Comparison of ENCODE assay signal across 10 cellular contexts in the genomic region with DNA sequence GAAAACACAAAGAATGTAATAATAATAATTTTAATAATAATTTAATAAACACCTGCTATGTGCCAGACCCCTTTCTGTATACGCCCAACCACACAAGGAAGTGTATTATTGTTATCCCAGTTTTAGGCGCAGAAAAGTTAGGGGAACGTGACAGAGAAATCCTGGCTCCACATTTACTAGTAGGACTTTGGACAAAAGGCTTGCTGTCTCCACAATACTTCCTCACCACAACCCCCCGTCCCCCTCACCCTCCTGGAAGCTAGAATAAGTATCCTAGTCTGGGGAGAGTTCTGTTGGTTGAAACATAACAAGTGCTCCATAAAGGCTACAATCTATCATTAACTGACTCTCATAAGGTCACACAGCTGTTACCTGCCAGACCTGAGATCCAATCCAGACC. TPM values are rescaled to one million over a fixed set of nuclear protein-coding genes. Genes with fewer than 3 reads are reported as not detected.
A peak's percentile ranks its signal among the peaks of the same experiment; 100 is the strongest.
DNase-seq lines count a peak whose midpoint lies in the region; ATAC-seq, FAIRE-seq and TF ChIP-seq lines count a peak whose summit lies in the region.
"Had no signal": no experiment of that assay in that cellular context is flagged by ENCODE, and none has a peak within 500 bp of the region (broad histone marks: within the 10 kb centered on the region; RNA-seq: fewer than 3 reads in every experiment).

No MANE protein-coding gene starts in this region.

- TF ChIP-seq CTCF in A549 (IDR thresholded peaks at IDR 0.05) = no peak
- no peak for TF ChIP-seq CTCF in CD8-positive, alpha-beta T cell (IDR thresholded peaks at IDR 0.05)
- no peak for TF ChIP-seq CTCF in osteocyte (IDR thresholded peaks at IDR 0.05)

- H3K36me3 Mint-ChIP-seq in CD8-positive, alpha-beta T cell = no peaks in the 10 kb centered on the region
- H3K36me3 Mint-ChIP-seq in activated CD4-positive, alpha-beta memory T cell treated with anti-CD3 and anti-CD28 coated beads, Interleukin-2, amount 10 ng/mL, durations not matched to agents 7 days and 5 days (ENCODE audit: low read depth) = no peaks in the 10 kb centered on the region
- no peaks in the 10 kb centered on the region for H3K36me3 Mint-ChIP-seq in osteocyte (ENCODE audit: unreplicated experiment)

- H3K4me3 ChIP-seq in A549 = peak overlapping the region; percentile 68; the same call in 1 of the 3 replicates
- no peak overlapping the region for H3K4me3 ChIP-seq in CD8-positive, alpha-beta T cell (ENCODE audit: low read depth, low read length)
- H3K4me3 ChIP-seq in mesodermal cell (ENCODE audit: extremely low read depth, insufficient read depth, low read length, poor library complexity, severe bottlenecking) = peak overlapping the region; percentile 16

- H3K4me2 ChIP-seq in A549 = peak overlapping the region; percentile 98

- peaks cover 21% of the 10 kb centered on the region for H3K27me3 ChIP-seq in CD8-positive, alpha-beta T cell (ENCODE audit: insufficient read depth, low read length)

- no peak for TF ChIP-seq EP300 in A549 (IDR thresholded peaks at IDR 0.05)

- no peak for ATAC-seq in A549
- no peak for ATAC-seq in CD8-positive, alpha-beta T cell
- ATAC-seq in left colon = no peak
- no peak for ATAC-seq in GM18505 (IDR thresholded peaks at IDR 0.05; ENCODE audit: unreplicated experiment)

- no peak overlapping the region for H3K27ac Mint-ChIP-seq in CD8-positive, alpha-beta T cell
- H3K27ac Mint-ChIP-seq in activated CD4-positive, alpha-beta memory T cell treated with anti-CD3 and anti-CD28 coated beads, Interleukin-2, amount 10 ng/mL, durations not matched to agents 7 days and 5 days = no peak overlapping the region
- H3K27ac Mint-ChIP-seq in osteocyte (ENCODE audit: unreplicated experiment) = no peak overlapping the region

- peaks cover 16% of the 10 kb centered on the region for H3K4me1 Mint-ChIP-seq in CD8-positive, alpha-beta T cell (ENCODE audit: low read depth)
- H3K4me1 Mint-ChIP-seq in activated CD4-positive, alpha-beta memory T cell treated with anti-CD3 and anti-CD28 coated beads, Interleukin-2, amount 10 ng/mL, durations not matched to agents 7 days and 5 days = peaks cover 13% of the 10 kb centered on the region
- peaks cover 17% of the 10 kb centered on the region for H3K4me1 Mint-ChIP-seq in osteocyte (ENCODE audit: unreplicated experiment)

- H3K4me1 ChIP-seq in A549 (no peaks in the 10 kb centered on the region), mesodermal cell (ENCODE audit: control insufficient read depth, insufficient read depth, low read length, poor library complexity, severe bottlenecking) (peaks cover 33% of the 10 kb centered on the region)
- H3K4me1 ChIP-seq in CD8-positive, alpha-beta T cell (ENCODE audit: insufficient read depth, low read length) = peaks cover 16% of the 10 kb centered on the region

- FAIRE-seq in A549 (lab: Jason Lieb, UNC) = no peak
- FAIRE-seq: RCC 7860 had no signal

- DNase-seq in A549 (ENCODE audit: low read depth in 1 of 2, low spot score in 1 of 2) (no peak), left colon (no peak), NCI-H82 treated with DMSO at 0.1 percent for 48 hours (lab: John Stamatoyannopoulos, UW; ENCODE audit: unreplicated experiment) (no peak), osteocyte (ENCODE audit: extremely low spot score, unreplicated experiment) (no peak)
- DNase-seq in CD8-positive, alpha-beta T cell = no peak
- no peak for DNase-seq in activated CD4-positive, alpha-beta memory T cell treated with anti-CD3 and anti-CD28 coated beads, Interleukin-2, amount 10 ng/mL, durations not matched to agents 7 days and 5 days

- H3K36me3 ChIP-seq in CD8-positive, alpha-beta T cell (ENCODE audit: insufficient read depth, low read length) = no peaks in the 10 kb centered on the region
- no peaks in the 10 kb centered on the region for H3K36me3 ChIP-seq in mesodermal cell (ENCODE audit: control insufficient read depth, insufficient read depth, low read length)

- WGBS in A549 (ENCODE audit: missing lambda C conversion rate) = 17% methylated on average over 4 of the region's 4 CpGs
- no CpG with 5 or more reads among the region's 4 CpGs for WGBS in mesodermal cell (ENCODE audit: insufficient coverage in 2 of 2), 2 experiments

- H3K9me3 ChIP-seq in A549 = no peaks in the 10 kb centered on the region
- H3K9me3 ChIP-seq in CD8-positive, alpha-beta T cell (ENCODE audit: low read length) = no peaks in the 10 kb centered on the region
- no peaks in the 10 kb centered on the region for H3K9me3 ChIP-seq in mesodermal cell (ENCODE audit: control insufficient read depth, low read length)
- H3K9me3 ChIP-seq: mucosa of descending colon had no signal

- no peaks in the 10 kb centered on the region for H3K9me3 Mint-ChIP-seq in CD8-positive, alpha-beta T cell
- H3K9me3 Mint-ChIP-seq in activated CD4-positive, alpha-beta memory T cell treated with anti-CD3 and anti-CD28 coated beads, Interleukin-2, amount 10 ng/mL, durations not matched to agents 7 days and 5 days = no peaks in the 10 kb centered on the region
- H3K9me3 Mint-ChIP-seq in osteocyte (ENCODE audit: unreplicated experiment) = no peaks in the 10 kb centered on the region

- TF ChIP-seq POLR2A in A549 (IDR thresholded peaks at IDR 0.05; ENCODE audit: low read length) (no peak), GM18505 (IDR thresholded peaks at IDR 0.05; ENCODE audit: borderline replicate concordance, extremely low read depth, insufficient read depth, insufficient read length) (no peak)

- CTCF ChIA-PET in A549 (lab: Yijun Ruan, JAX) = interaction anchor here (0.7 to 1.0 kb wide), 2 partner anchors 56 to 69 kb away, joined by 3 read pairs; no protein-coding TSS in a partner anchor
- CTCF ChIA-PET in CD8-positive, alpha-beta T cell (lab: Charles Lee) = no interaction called here
- CTCF ChIA-PET in activated CD4-positive, alpha-beta memory T cell treated with anti-CD3 and anti-CD28 coated beads, Interleukin-2, amount 10 ng/mL, durations not matched to agents 7 days and 5 days (lab: Charles Lee) = no interaction called here

- intact Hi-C loops in CD8-positive, alpha-beta T cell (cut with DNase I, micrococcal nuclease) = loop anchor here (2.0 to 5.0 kb wide), 2 partner anchors 51 to 747 kb away; no protein-coding TSS in a partner anchor
- intact Hi-C loops in left colon (cut with DNase I, micrococcal nuclease) = no loop called here

- H3K27me3 Mint-ChIP-seq in CD8-positive, alpha-beta T cell (ENCODE audit: low read depth) = peaks cover 70% of the 10 kb centered on the region
- peaks cover 76% of the 10 kb centered on the region for H3K27me3 Mint-ChIP-seq in activated CD4-positive, alpha-beta memory T cell treated with anti-CD3 and anti-CD28 coated beads, Interleukin-2, amount 10 ng/mL, durations not matched to agents 7 days and 5 days
- H3K27me3 Mint-ChIP-seq in osteocyte (ENCODE audit: unreplicated experiment) = peaks cover 53% of the 10 kb centered on the region

- H3K27ac ChIP-seq in A549 (no peak overlapping the region), mesodermal cell (ENCODE audit: low read depth, low read length, severe bottlenecking) (no peak overlapping the region)
- no peak overlapping the region for H3K27ac ChIP-seq in CD8-positive, alpha-beta T cell (ENCODE audit: low read depth, low read length)

- POLR2A ChIA-PET in A549 (lab: Yijun Ruan, JAX) = no interaction called here
- POLR2A ChIA-PET in CD8-positive, alpha-beta T cell (lab: Charles Lee) = no interaction called here
- POLR2A ChIA-PET in activated CD4-positive, alpha-beta memory T cell treated with anti-CD3 and anti-CD28 coated beads, Interleukin-2, amount 10 ng/mL, durations not matched to agents 7 days and 5 days (lab: Charles Lee) = no interaction called here

- no peak for TF ChIP-seq RAD21 in A549 (conservative IDR thresholded peaks at IDR 0.05 in 1 of 2, IDR thresholded peaks at IDR 0.05 in 1 of 2)

- H3K4me3 Mint-ChIP-seq in CD8-positive, alpha-beta T cell = peak overlapping the region; percentile 73
- H3K4me3 Mint-ChIP-seq in activated CD4-positive, alpha-beta memory T cell treated with anti-CD3 and anti-CD28 coated beads, Interleukin-2, amount 10 ng/mL, durations not matched to agents 7 days and 5 days = peak overlapping the region; percentile 53
- no peak overlapping the region for H3K4me3 Mint-ChIP-seq in osteocyte (ENCODE audit: unreplicated experiment)

TF ChIP-seq in A549, 52 proteins besides CTCF, POLR2A, EP300 and RAD21 (continues in another document):
- TF ChIP-seq HOXB13 (CRISPR knock-in tag; IDR thresholded peaks at IDR 0.05; ENCODE audit: low read depth) (no peak), MAFK (IDR thresholded peaks at IDR 0.05; ENCODE audit: partially characterized antibody) (no peak)
- TF ChIP-seq, protein P1, sequence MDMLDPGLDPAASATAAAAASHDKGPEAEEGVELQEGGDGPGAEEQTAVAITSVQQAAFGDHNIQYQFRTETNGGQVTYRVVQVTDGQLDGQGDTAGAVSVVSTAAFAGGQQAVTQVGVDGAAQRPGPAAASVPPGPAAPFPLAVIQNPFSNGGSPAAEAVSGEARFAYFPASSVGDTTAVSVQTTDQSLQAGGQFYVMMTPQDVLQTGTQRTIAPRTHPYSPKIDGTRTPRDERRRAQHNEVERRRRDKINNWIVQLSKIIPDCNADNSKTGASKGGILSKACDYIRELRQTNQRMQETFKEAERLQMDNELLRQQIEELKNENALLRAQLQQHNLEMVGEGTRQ (IDR thresholded peaks at IDR 0.05) = no peak

RNA-seq across cellular contexts. Expression of a gene that starts 0.5 kb away (rescaled TPM):
- 1.4 and 1.5 TPM in 2 replicates for polyA plus RNA-seq in A549 (2011; rRNA removed)
- 0.37 and 0.76 TPM in 2 replicates for polyA plus RNA-seq in A549 (2012; cell fraction: cytosol; rRNA removed)
- polyA plus RNA-seq in A549 (2012; cell fraction: nucleus; rRNA removed) = 1.0 and 1.1 TPM in 2 replicates
- 0.89 to 0.99 TPM (median 0.98 TPM) in 3 replicates for polyA plus RNA-seq in A549 (2017; fragmentation: RNase III; extraction: RNeasy Plus Mini Kit Qiagen cat#74134 plus additional on column Dnase treatment)
- polyA minus RNA-seq in A549 (2011; rRNA and poly(A)+ RNA removed) = 3.2 and 3.7 TPM in 2 replicates
- total RNA-seq in CD8-positive, alpha-beta T cell = not detected
- total RNA-seq in activated CD4-positive, alpha-beta memory T cell treated with anti-CD3 and anti-CD28 coated beads, Interleukin-2, amount 10 ng/mL, durations not matched to agents 7 days and 5 days = under 1 TPM in 1 of 2 experiments, not detected in 1; 0.05 TPM
- polyA plus RNA-seq in mesodermal cell (2013, experiment 1 of 2) = 36.2 TPM
- polyA plus RNA-seq in mesodermal cell (2013, experiment 2 of 2) = 24.7 TPM
- total RNA-seq in left colon = 1 to 10 TPM in 1 of 2 donors, under 1 TPM in 1; 0.85 to 2.7 TPM
- 2.9 and 3.9 TPM in 2 replicates for total RNA-seq in osteocyte

RNA-seq across cellular contexts. Expression of a gene that starts 34.1 kb away (rescaled TPM):
- polyA plus RNA-seq in A549 (2011; rRNA removed) = 0.87 and 1.5 TPM in 2 replicates
- polyA plus RNA-seq in A549 (2012; cell fraction: cytosol; rRNA removed) = 0.19 and 0.21 TPM in 2 replicates
- 0.18 TPM in 1 of 2 replicates, not detected in the other for polyA plus RNA-seq in A549 (2012; cell fraction: nucleus; rRNA removed)
- 0.16 to 0.35 TPM (median 0.29 TPM) in 3 replicates for polyA plus RNA-seq in A549 (2017; fragmentation: RNase III; extraction: RNeasy Plus Mini Kit Qiagen cat#74134 plus additional on column Dnase treatment)
- polyA minus RNA-seq in A549 (2011; rRNA and poly(A)+ RNA removed) = 0.44 and 0.50 TPM in 2 replicates
- not detected for total RNA-seq in CD8-positive, alpha-beta T cell
- under 1 TPM; 0.23 to 0.98 TPM for total RNA-seq in activated CD4-positive, alpha-beta memory T cell treated with anti-CD3 and anti-CD28 coated beads, Interleukin-2, amount 10 ng/mL, durations not matched to agents 7 days and 5 days
- polyA plus RNA-seq in mesodermal cell (2013, experiment 1 of 2) = 3.3 TPM
- 3.0 TPM for polyA plus RNA-seq in mesodermal cell (2013, experiment 2 of 2)
- under 1 TPM in 1 of 2 donors, not detected in 1; 0.43 TPM for total RNA-seq in left colon
- 1.3 and 2.0 TPM in 2 replicates for total RNA-seq in osteocyte

Comparison
In these comparisons a context has a peak if more than half of its experiments do, and no peak if none do; other contexts are left out.
1. intact Hi-C loops: an anchor here in CD8-positive, alpha-beta T cell (2.0 to 5.0 kb wide); none called in left colon.